8 cellular contexts compared by ENCODE assay signal in the genomic region with DNA sequence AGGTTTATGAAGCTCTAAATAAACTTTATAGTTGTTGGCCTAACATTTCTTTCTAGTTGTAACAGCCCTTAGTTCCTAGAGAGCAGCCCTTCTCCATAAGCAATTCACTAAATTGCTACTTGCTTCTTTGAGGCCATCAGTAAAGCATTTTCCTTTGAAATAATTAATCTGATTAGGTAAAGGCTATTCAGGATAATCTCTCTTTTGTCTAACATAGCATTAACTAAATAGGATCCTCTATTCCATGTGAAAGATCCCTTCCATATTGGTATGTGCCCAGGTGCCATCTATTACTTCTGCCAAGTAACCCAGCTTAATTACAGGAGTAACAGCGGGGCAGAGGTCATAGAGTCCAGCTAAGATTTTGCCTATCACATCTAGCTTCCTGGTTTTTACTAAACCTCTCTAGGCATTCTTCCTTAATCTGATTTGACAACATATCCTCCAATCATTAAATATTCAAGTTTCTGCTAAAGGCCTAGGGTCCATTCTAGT.
"Had no signal": no experiment of that assay in that cellular context is flagged by ENCODE, and none has a peak within 500 bp of the region (broad histone marks: within the 10 kb centered on the region; RNA-seq: fewer than 3 reads in every experiment).

No MANE protein-coding gene starts in this region.

- H3K9ac ChIP-seq: GM23248 had no signal

- H3K27ac ChIP-seq: GM23248 had no signal

- H3K9me3 ChIP-seq: HAP-1 had no signal

- H3K36me3 ChIP-seq: HAP-1 had no signal

- DNase-seq: GM23248, GOT3, H7, HFFc6, IMR-90 had no signal

- H3K4me1 ChIP-seq: HAP-1 had no signal

- ATAC-seq: HCT116, K562 had no signal

- H3K4me3 Mint-ChIP-seq: HFFc6 had no signal

- H3K27ac Mint-ChIP-seq: HFFc6 had no signal

- H2AFZ ChIP-seq: GM23248 had no signal

- H3K4me3 ChIP-seq: GM23248, HAP-1, K562 had no signal
